Comparison of ENCODE assay signal across 10 cellular contexts in the genomic region with DNA sequence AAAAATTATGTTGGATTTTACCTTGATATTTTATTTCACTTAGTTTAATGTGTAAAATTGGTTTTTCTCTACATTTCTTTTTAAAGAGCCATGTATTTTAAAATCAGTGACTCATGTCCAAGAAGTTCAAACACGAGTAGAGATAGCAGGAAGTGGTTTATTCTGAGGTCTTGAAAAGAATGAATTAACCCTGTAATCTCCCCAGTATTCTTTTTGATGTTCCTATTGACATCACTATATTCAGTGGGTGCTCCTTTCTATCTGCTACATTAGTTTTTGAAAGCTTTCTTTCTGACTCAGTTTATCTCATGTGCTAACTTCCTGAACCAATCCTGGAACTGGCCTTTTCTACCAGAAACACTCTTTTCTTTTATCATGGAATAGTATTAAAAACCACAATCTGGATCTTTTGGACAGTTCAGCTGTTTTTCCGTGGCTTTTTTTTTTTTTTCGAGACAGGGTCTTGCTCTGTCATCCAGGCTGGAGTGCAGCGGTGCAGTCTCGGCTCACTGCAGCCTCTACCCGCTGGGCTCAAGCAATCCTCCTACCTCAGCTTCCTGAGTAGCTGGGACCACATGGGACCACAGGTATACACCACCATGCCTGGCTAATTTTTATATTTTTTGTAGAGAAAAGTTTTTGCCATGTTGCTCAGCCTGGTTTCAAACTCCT.
DNase-seq lines count a peak whose midpoint lies in the region; TF ChIP-seq lines count a peak whose summit lies in the region.
"Had no signal": no experiment of that assay in that cellular context is flagged by ENCODE, and none has a peak within 500 bp of the region (broad histone marks: within the 10 kb centered on the region; RNA-seq: fewer than 3 reads in every experiment).

No MANE protein-coding gene starts in this region.

- peak overlapping the region; percentile 47 for H3K27ac Mint-ChIP-seq in activated naive CD4-positive, alpha-beta T cell treated with anti-CD3 and anti-CD28 coated beads for 36 hours
- peak overlapping the region; percentile 85 for H3K27ac Mint-ChIP-seq in stimulated activated naive CD8-positive, alpha-beta T cell treated with anti-CD3 and anti-CD28 coated beads, Interleukin-15, Interleukin-2, amounts not matched to agents 100 ng/mL and 50 ng/mL, for 24 hours

- intact Hi-C loops in activated naive CD4-positive, alpha-beta T cell treated with anti-CD3 and anti-CD28 coated beads for 36 hours (cut with micrococcal nuclease): loop anchor here (1.0 to 10.0 kb wide), 4 partner anchors 72 to 1421 kb away; partner anchors contain the start of gene PCCA
- intact Hi-C loops in transverse colon (cut with DNase I; ENCODE audit: low total_unique reads): no loop called here
- intact Hi-C loops in lower leg skin (cut with DNase I; ENCODE audit: low total_unique reads): no loop called here
- intact Hi-C loops in esophagus squamous epithelium (cut with DNase I): no loop called here

- H3K9me3 Mint-ChIP-seq in activated naive CD4-positive, alpha-beta T cell treated with anti-CD3 and anti-CD28 coated beads for 36 hours: no peaks in the 10 kb centered on the region
- H3K9me3 Mint-ChIP-seq in stimulated activated naive CD8-positive, alpha-beta T cell treated with anti-CD3 and anti-CD28 coated beads, Interleukin-15, Interleukin-2, amounts not matched to agents 100 ng/mL and 50 ng/mL, for 24 hours: no peaks in the 10 kb centered on the region

- H3K27me3 Mint-ChIP-seq in activated naive CD4-positive, alpha-beta T cell treated with anti-CD3 and anti-CD28 coated beads for 36 hours (ENCODE audit: low read depth): no peaks in the 10 kb centered on the region
- H3K27me3 Mint-ChIP-seq in stimulated activated naive CD8-positive, alpha-beta T cell treated with anti-CD3 and anti-CD28 coated beads, Interleukin-15, Interleukin-2, amounts not matched to agents 100 ng/mL and 50 ng/mL, for 24 hours: no peaks in the 10 kb centered on the region

- DNase-seq in activated naive CD4-positive, alpha-beta T cell treated with anti-CD3 and anti-CD28 coated beads for 36 hours: peak; percentile 8
- DNase-seq in activated naive CD4-positive, alpha-beta T cell (lab: John Stamatoyannopoulos, UW): no peak
- DNase-seq in Jurkat, Clone E6-1 (ENCODE audit: low read depth, low spot score): peak; percentile 67
- DNase-seq in brain microvascular endothelial cell: peak; percentile 23
- no peak for DNase-seq in transverse colon
- no peak for DNase-seq in lower leg skin (ENCODE audit: low spot score in 2 of 2)
- DNase-seq in esophagus squamous epithelium (lab: John Stamatoyannopoulos, UW): no peak
- DNase-seq: psoas muscle had no signal

- H3K27ac ChIP-seq in brain microvascular endothelial cell (peak overlapping the region; percentile 64), transverse colon (no peak overlapping the region), esophagus squamous epithelium (no peak overlapping the region)
- H3K27ac ChIP-seq: C4-2B, psoas muscle had no signal

- H3K27me3 ChIP-seq in brain microvascular endothelial cell (replicated peaks) (no peaks in the 10 kb centered on the region), transverse colon (no peaks in the 10 kb centered on the region), esophagus squamous epithelium (no peaks in the 10 kb centered on the region)

- H3K4me1 Mint-ChIP-seq in activated naive CD4-positive, alpha-beta T cell treated with anti-CD3 and anti-CD28 coated beads for 36 hours (ENCODE audit: low read depth): peaks cover 17% of the 10 kb centered on the region
- peaks cover 22% of the 10 kb centered on the region for H3K4me1 Mint-ChIP-seq in stimulated activated naive CD8-positive, alpha-beta T cell treated with anti-CD3 and anti-CD28 coated beads, Interleukin-15, Interleukin-2, amounts not matched to agents 100 ng/mL and 50 ng/mL, for 24 hours (ENCODE audit: low read depth)

- H3K36me3 ChIP-seq in brain microvascular endothelial cell (replicated peaks): no peaks in the 10 kb centered on the region
- no peaks in the 10 kb centered on the region for H3K36me3 ChIP-seq in transverse colon
- H3K36me3 ChIP-seq in esophagus squamous epithelium: no peaks in the 10 kb centered on the region

- H3K4me3 ChIP-seq in Jurkat, Clone E6-1 (ENCODE audit: low read length): no peak overlapping the region
- H3K4me3 ChIP-seq in brain microvascular endothelial cell (ENCODE audit: low read depth, low read length) (no peak overlapping the region), transverse colon (no peak overlapping the region), lower leg skin (ENCODE audit: low read depth, poor library complexity, severe bottlenecking) (no peak overlapping the region), esophagus squamous epithelium (no peak overlapping the region)
- H3K4me3 ChIP-seq: psoas muscle had no signal

- TF ChIP-seq EP300 in transverse colon (IDR thresholded peaks at IDR 0.05; ENCODE audit: low read depth): no peak

- TF ChIP-seq POLR2A in transverse colon (IDR thresholded peaks at IDR 0.05) (no peak), lower leg skin (IDR thresholded peaks at IDR 0.05) (no peak), esophagus squamous epithelium (IDR thresholded peaks at IDR 0.05) (no peak)

- CTCF ChIA-PET in activated naive CD4-positive, alpha-beta T cell treated with anti-CD3 and anti-CD28 coated beads for 36 hours (lab: Charles Lee): interaction anchor here (0.5 to 0.6 kb wide), 2 partner anchors 137 to 192 kb away, joined by 3 read pairs; no protein-coding TSS in a partner anchor

- WGBS in transverse colon (ENCODE audit: low coverage in 1 of 2), 2 donors: 47 to 63% methylated on average over 6 of the region's 6 CpGs
- 61 to 73% methylated on average over 6 of the region's 6 CpGs for WGBS in lower leg skin, 2 donors
- 60 to 77% methylated on average over 6 of the region's 6 CpGs for WGBS in esophagus squamous epithelium, 2 donors

- no peaks in the 10 kb centered on the region for H3K36me3 Mint-ChIP-seq in activated naive CD4-positive, alpha-beta T cell treated with anti-CD3 and anti-CD28 coated beads for 36 hours (ENCODE audit: low read depth)
- H3K36me3 Mint-ChIP-seq in stimulated activated naive CD8-positive, alpha-beta T cell treated with anti-CD3 and anti-CD28 coated beads, Interleukin-15, Interleukin-2, amounts not matched to agents 100 ng/mL and 50 ng/mL, for 24 hours (ENCODE audit: low read depth): no peaks in the 10 kb centered on the region

- TF ChIP-seq CTCF in brain microvascular endothelial cell (IDR thresholded peaks at IDR 0.05; ENCODE audit: low read depth, low read length, missing control alignments) (no peak), transverse colon (IDR thresholded peaks at IDR 0.05) (no peak), lower leg skin (IDR thresholded peaks at IDR 0.05) (no peak), esophagus squamous epithelium (IDR thresholded peaks at IDR 0.05) (no peak)

- in situ Hi-C loops in brain microvascular endothelial cell (cut with HindIII; ENCODE audit: low pct_ligation_motif_present, low sequenced_read_pairs) (no loop called here), transverse colon (cut with MboI; ENCODE audit: low pct_ligation_motif_present in 1 of 4, low pct_unique_long_range_greater_than_20kb in 1 of 4, low sequenced_read_pairs in 3 of 4) (no loop called here)

- H3K4me1 ChIP-seq in transverse colon: no peaks in the 10 kb centered on the region
- peaks cover 0 to 6% (median 0%) of the 10 kb centered on the region in 3 donors for H3K4me1 ChIP-seq in esophagus squamous epithelium
- H3K4me1 ChIP-seq: psoas muscle had no signal

- H3K9me3 ChIP-seq in transverse colon (no peaks in the 10 kb centered on the region), esophagus squamous epithelium (no peaks in the 10 kb centered on the region)
- H3K9me3 ChIP-seq: psoas muscle had no signal

- H3K4me3 Mint-ChIP-seq in activated naive CD4-positive, alpha-beta T cell treated with anti-CD3 and anti-CD28 coated beads for 36 hours: no peak overlapping the region
- peak overlapping the region; percentile 67 for H3K4me3 Mint-ChIP-seq in stimulated activated naive CD8-positive, alpha-beta T cell treated with anti-CD3 and anti-CD28 coated beads, Interleukin-15, Interleukin-2, amounts not matched to agents 100 ng/mL and 50 ng/mL, for 24 hours

Comparison
In these comparisons a context has a peak if more than half of its experiments do, and no peak if none do; other contexts are left out.
1. DNase-seq: peak in activated naive CD4-positive, alpha-beta T cell treated with anti-CD3 and anti-CD28 coated beads for 36 hours (single experiment), Jurkat, Clone E6-1 (single experiment) and brain microvascular endothelial cell (single experiment); none in activated naive CD4-positive, alpha-beta T cell (0 of 4), transverse colon (single experiment), lower leg skin (0 of 2) and esophagus squamous epithelium (single experiment).